In the genomic region with DNA sequence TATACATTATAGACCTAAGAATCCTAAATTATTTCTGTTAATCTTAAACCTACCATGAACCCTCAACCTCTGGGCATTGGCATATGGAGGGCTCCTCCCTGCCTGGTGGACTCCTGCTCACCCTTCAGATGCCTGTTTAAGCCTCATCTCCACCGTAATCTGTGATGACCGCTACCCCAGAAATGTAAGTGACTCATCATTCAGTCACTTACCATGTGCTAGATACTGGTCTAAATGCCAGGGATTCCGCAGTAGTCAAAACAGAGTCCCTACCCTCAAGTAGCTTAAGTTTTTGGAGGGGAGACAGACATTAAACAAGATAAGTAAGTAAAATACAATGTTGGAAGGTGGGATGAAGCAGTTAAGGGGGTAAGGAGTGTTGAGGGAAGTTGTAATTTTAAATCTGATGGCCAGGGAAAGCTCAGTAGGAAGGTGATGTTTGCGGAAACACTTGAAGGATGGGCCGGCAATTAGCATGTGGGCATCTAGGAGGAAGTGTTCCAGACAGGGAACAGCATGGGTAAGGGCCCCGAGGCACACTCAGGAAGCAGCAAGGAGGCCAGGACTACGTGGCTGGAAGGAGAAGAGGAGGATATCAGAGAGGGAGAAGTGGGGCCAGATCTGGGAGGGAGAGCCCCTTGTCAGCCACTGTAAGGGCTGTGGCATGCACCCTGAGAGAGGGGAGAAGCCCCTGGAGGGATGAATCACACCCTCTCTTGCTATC, we compare ENCODE assay signal across 2 cellular contexts.
TF ChIP-seq lines count a peak whose summit lies in the region.

No MANE protein-coding gene starts in this region.

TF ChIP-seq in K562, 482 proteins besides CTCF, POLR2A, EP300 and RAD21 (continued from another document and continues in another):
- TF ChIP-seq, protein P1, sequence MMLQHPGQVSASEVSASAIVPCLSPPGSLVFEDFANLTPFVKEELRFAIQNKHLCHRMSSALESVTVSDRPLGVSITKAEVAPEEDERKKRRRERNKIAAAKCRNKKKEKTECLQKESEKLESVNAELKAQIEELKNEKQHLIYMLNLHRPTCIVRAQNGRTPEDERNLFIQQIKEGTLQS (IDR thresholded peaks at IDR 0.05) = peak; percentile 69
- TF ChIP-seq, protein P1 (CRISPR knock-in tag; conservative IDR thresholded peaks at IDR 0.05) = no peak
- no peak for TF ChIP-seq TAF15 (IDR thresholded peaks at IDR 0.05; ENCODE audit: low read depth, low read length)
- no peak for TF ChIP-seq DPF2 (IDR thresholded peaks at IDR 0.05)
- no peak for TF ChIP-seq DEAF1 (CRISPR knock-in tag; IDR thresholded peaks at IDR 0.05)
- TF ChIP-seq RFX1 (IDR thresholded peaks at IDR 0.05) = no peak
- TF ChIP-seq FOSL1 (tag; conservative IDR thresholded peaks at IDR 0.05) = peak; percentile 79
- no peak for TF ChIP-seq RFX5 (IDR thresholded peaks at IDR 0.05; ENCODE audit: low read depth, low read length)
- no peak for TF ChIP-seq XRCC3 (IDR thresholded peaks at IDR 0.05)
- TF ChIP-seq, protein P2, sequence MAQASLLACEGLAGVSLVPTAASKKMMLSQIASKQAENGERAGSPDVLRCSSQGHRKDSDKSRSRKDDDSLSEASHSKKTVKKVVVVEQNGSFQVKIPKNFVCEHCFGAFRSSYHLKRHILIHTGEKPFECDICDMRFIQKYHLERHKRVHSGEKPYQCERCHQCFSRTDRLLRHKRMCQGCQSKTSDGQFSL (CRISPR knock-in tag; IDR thresholded peaks at IDR 0.05) = no peak
- TF ChIP-seq, protein P2 (tag; IDR thresholded peaks at IDR 0.05) = no peak
- TF ChIP-seq HOXB6 (CRISPR knock-in tag; IDR thresholded peaks at IDR 0.05; ENCODE audit: borderline replicate concordance) = no peak
- TF ChIP-seq TRIM24 (IDR thresholded peaks at IDR 0.05) = peak in 1 of 2 experiments; percentile 36; a peak in 1 of 4 replicates
- TF ChIP-seq JUND (IDR thresholded peaks at IDR 0.05; ENCODE audit: borderline replicate concordance, low read depth, low read length) = peak; percentile 38; the same call in 1 of the 2 replicates
- no peak for TF ChIP-seq JUND (tag; IDR thresholded peaks at IDR 0.05; ENCODE audit: borderline replicate concordance, low read depth, low read length)
- no peak for TF ChIP-seq MXI1 (IDR thresholded peaks at IDR 0.05; ENCODE audit: low read depth, low read length)
- TF ChIP-seq ZNF282 (CRISPR knock-in tag; IDR thresholded peaks at IDR 0.05) = no peak
- TF ChIP-seq ZKSCAN8 (CRISPR knock-in tag; IDR thresholded peaks at IDR 0.05) = no peak
- TF ChIP-seq THRB (CRISPR knock-in tag; conservative IDR thresholded peaks at IDR 0.05) = no peak
- TF ChIP-seq IRF2 (CRISPR knock-in tag; IDR thresholded peaks at IDR 0.05) = no peak
- no peak for TF ChIP-seq BCLAF1 (IDR thresholded peaks at IDR 0.05; ENCODE audit: borderline replicate concordance in 1 of 2, control insufficient read depth in 1 of 2, low read depth in 2 of 2, low read length in 1 of 2)
- TF ChIP-seq ZFP1 (CRISPR knock-in tag; IDR thresholded peaks at IDR 0.05) = no peak
- no peak for TF ChIP-seq SMAD3 (CRISPR knock-in tag; conservative IDR thresholded peaks at IDR 0.05)
- no peak for TF ChIP-seq PTRF (tag; IDR thresholded peaks at IDR 0.05)
- TF ChIP-seq SAFB (IDR thresholded peaks at IDR 0.05; ENCODE audit: borderline replicate concordance, low read depth, low read length) = no peak

TF ChIP-seq in liver, 16 proteins besides CTCF, POLR2A, EP300 and RAD21 (continued from another document):
- no peak for TF ChIP-seq REST (IDR thresholded peaks at IDR 0.05)
